ENCODE assay signal across 15 cellular contexts in genomic region chr12:121748218-121748570, GRCh38. TPM values are rescaled to one million over a fixed set of nuclear protein-coding genes. Genes with fewer than 3 reads are reported as not detected.
DNase-seq lines count a peak whose midpoint lies in the region; ATAC-seq, FAIRE-seq and TF ChIP-seq lines count a peak whose summit lies in the region.
"Had no signal": no experiment of that assay in that cellular context is flagged by ENCODE, and none has a peak within 500 bp of the region (broad histone marks: within the 10 kb centered on the region; RNA-seq: fewer than 3 reads in every experiment).

No MANE protein-coding gene starts in this region.

- no peak overlapping the region for H3K4me3 Mint-ChIP-seq in activated T-helper 2 cell treated with anti-CD3 and anti-CD28 coated beads, Interferon-gamma antibody, Interleukin-2, Interleukin-4, amounts not matched to agents 10 μg/mL and 5 μg/mL and 100 μg/mL, durations not matched to agents 14 hours and 24 hours and 36 hours (ENCODE audit: low read depth)
- H3K4me3 Mint-ChIP-seq: immature natural killer cell had no signal

- ATAC-seq in A549 (peak; percentile 72 to 73), left lobe of liver (peak; percentile 7), HG02852 (IDR thresholded peaks at IDR 0.05; ENCODE audit: unreplicated experiment) (no peak), HG02884 (IDR thresholded peaks at IDR 0.05; ENCODE audit: unreplicated experiment) (no peak), GM21360 (IDR thresholded peaks at IDR 0.05; ENCODE audit: unreplicated experiment) (no peak)

- TF ChIP-seq CTCF in A549 (IDR thresholded peaks at IDR 0.05) (no peak), HEK293 (tag by site-specific recombination; IDR thresholded peaks at IDR 0.05) (no peak)

- peaks cover 15% of the 10 kb centered on the region for H3K36me3 Mint-ChIP-seq in activated T-helper 2 cell treated with anti-CD3 and anti-CD28 coated beads, Interferon-gamma antibody, Interleukin-2, Interleukin-4, amounts not matched to agents 10 μg/mL and 5 μg/mL and 100 μg/mL, durations not matched to agents 14 hours and 24 hours and 36 hours (ENCODE audit: low read depth)

- H3K9me3 Mint-ChIP-seq in activated T-helper 2 cell treated with anti-CD3 and anti-CD28 coated beads, Interferon-gamma antibody, Interleukin-2, Interleukin-4, amounts not matched to agents 10 μg/mL and 5 μg/mL and 100 μg/mL, durations not matched to agents 14 hours and 24 hours and 36 hours: no peaks in the 10 kb centered on the region
- H3K9me3 Mint-ChIP-seq: immature natural killer cell had no signal

- H3K9me3 ChIP-seq in A549 (no peaks in the 10 kb centered on the region), HEK293 (ENCODE audit: control insufficient read depth, insufficient read depth, low read depth, low read length) (no peaks in the 10 kb centered on the region)
- H3K9me3 ChIP-seq: breast epithelium, esophagus squamous epithelium, MG63, neutrophil had no signal

- peak overlapping the region; percentile 87 to 88 for H3K27ac ChIP-seq in A549
- peak overlapping the region; percentile 4 for H3K27ac ChIP-seq in HEK293 (ENCODE audit: extremely low read depth, low read depth, low read length)
- H3K27ac ChIP-seq: neutrophil had no signal

- CTCF ChIA-PET in A549 (lab: Yijun Ruan, JAX): interaction anchor here (1.1 to 2.5 kb wide), 5 partner anchors 12 to 47 kb away, joined by 3 to 16 read pairs (median 4); partner anchors contain the start of gene RHOF
- CTCF ChIA-PET in HEK293 (lab: Yijun Ruan, JAX): interaction anchor here (0.7 to 1.5 kb wide), 3 partner anchors 25 to 306 kb away, joined by 4 to 5 read pairs (median 4); no protein-coding TSS in a partner anchor

- intact Hi-C loops in activated T-helper 2 cell treated with anti-CD3 and anti-CD28 coated beads, Interferon-gamma antibody, Interleukin-2, Interleukin-4, amounts not matched to agents 10 μg/mL and 5 μg/mL and 100 μg/mL, durations not matched to agents 14 hours and 24 hours and 36 hours (cut with micrococcal nuclease): no loop called here

- DNase-seq in A549 (ENCODE audit: low read depth in 1 of 2, low spot score in 1 of 2) (peak; percentile 64 to 92), left lobe of liver (ENCODE audit: low spot score) (no peak), HUDEP-2 (lab: John Stamatoyannopoulos, UW; ENCODE audit: unreplicated experiment in 76 of 76) (no peak)
- DNase-seq in activated T-helper 2 cell treated with anti-CD3 and anti-CD28 coated beads, Interferon-gamma antibody, Interleukin-2, Interleukin-4, amounts not matched to agents 10 μg/mL and 5 μg/mL and 100 μg/mL, durations not matched to agents 14 hours and 24 hours and 36 hours (ENCODE audit: low spot score): no peak
- DNase-seq: esophagus squamous epithelium; NCI-H774; stimulated activated CD4-positive, alpha-beta T cell treated with anti-CD3 and anti-CD28 coated beads, Interleukin-2, amount 100 ng/mL, for 24 hours had no signal

- no peaks in the 10 kb centered on the region for H3K27me3 Mint-ChIP-seq in activated T-helper 2 cell treated with anti-CD3 and anti-CD28 coated beads, Interferon-gamma antibody, Interleukin-2, Interleukin-4, amounts not matched to agents 10 μg/mL and 5 μg/mL and 100 μg/mL, durations not matched to agents 14 hours and 24 hours and 36 hours (ENCODE audit: low read depth)

- H3K4me3 ChIP-seq in A549 (peak overlapping the region; percentile 13; the same call in 2 of the 3 replicates), HEK293 (ENCODE audit: low read depth, low read length) (no peak overlapping the region)
- H3K4me3 ChIP-seq: breast epithelium, esophagus squamous epithelium, MG63 had no signal

- no peak for TF ChIP-seq POLR2A in A549 (IDR thresholded peaks at IDR 0.05; ENCODE audit: low read length)

- H3K4me1 ChIP-seq in A549 (peaks cover 27% of the 10 kb centered on the region), HEK293 (ENCODE audit: control insufficient read depth, insufficient read depth, low read length) (no peaks in the 10 kb centered on the region)
- H3K4me1 ChIP-seq: breast epithelium, esophagus squamous epithelium had no signal

- TF ChIP-seq EP300 in A549 (IDR thresholded peaks at IDR 0.05): no peak

- H3K27ac Mint-ChIP-seq in activated T-helper 2 cell treated with anti-CD3 and anti-CD28 coated beads, Interferon-gamma antibody, Interleukin-2, Interleukin-4, amounts not matched to agents 10 μg/mL and 5 μg/mL and 100 μg/mL, durations not matched to agents 14 hours and 24 hours and 36 hours: peak overlapping the region; percentile 22

- H3K36me3 ChIP-seq in HEK293 (ENCODE audit: control insufficient read depth in 2 of 2, insufficient read depth in 1 of 2, low read length in 2 of 2): peaks cover 8 to 26% of the 10 kb centered on the region in 2 experiments; a peak in 2 of 3 replicates
- H3K36me3 ChIP-seq: breast epithelium, MG63, neutrophil had no signal

- POLR2A ChIA-PET in A549 (lab: Yijun Ruan, JAX) (interaction anchor here (0.9 to 1.1 kb wide), 2 partner anchors 36 to 49 kb away, joined by 4 read pairs; partner anchors contain the start of gene TMEM120B), HEK293 (lab: Yijun Ruan, JAX) (interaction anchor here (0.6 to 1.7 kb wide), 5 partner anchors 17 to 100 kb away, joined by 3 to 6 read pairs (median 4); no protein-coding TSS in a partner anchor)

- H3K4me2 ChIP-seq in A549: peak overlapping the region; percentile 79

- peak; percentile 49 for FAIRE-seq in A549 (lab: Jason Lieb, UNC)

- TF ChIP-seq RAD21 in A549 (conservative IDR thresholded peaks at IDR 0.05 in 1 of 2, IDR thresholded peaks at IDR 0.05 in 1 of 2): no peak

- peaks cover 3% of the 10 kb centered on the region for H3K4me1 Mint-ChIP-seq in activated T-helper 2 cell treated with anti-CD3 and anti-CD28 coated beads, Interferon-gamma antibody, Interleukin-2, Interleukin-4, amounts not matched to agents 10 μg/mL and 5 μg/mL and 100 μg/mL, durations not matched to agents 14 hours and 24 hours and 36 hours (ENCODE audit: low read depth)

- 3% methylated on average over 13 of the region's 13 CpGs for WGBS in A549 (ENCODE audit: missing lambda C conversion rate)

TF ChIP-seq in A549, 52 proteins besides CTCF, POLR2A, EP300 and RAD21:
- TF ChIP-seq GATA3 (IDR thresholded peaks at IDR 0.05; ENCODE audit: borderline replicate concordance): no peak
- peak; percentile 36; the same call in 1 of the 2 replicates for TF ChIP-seq ZSCAN20 (CRISPR knock-in tag; IDR thresholded peaks at IDR 0.05)
- TF ChIP-seq MAZ (IDR thresholded peaks at IDR 0.05; ENCODE audit: borderline replicate concordance, low read depth, low read length): no peak
- TF ChIP-seq KDM1A (IDR thresholded peaks at IDR 0.05; ENCODE audit: low read depth): no peak

TF ChIP-seq in HEK293, 187 proteins besides CTCF, POLR2A, EP300 and RAD21 (continues in another document):
- TF ChIP-seq ZNF10 (tag by site-specific recombination; IDR thresholded peaks at IDR 0.05) (no peak), ZFHX2 (tag by site-specific recombination; conservative IDR thresholded peaks at IDR 0.05) (peak; percentile 24; the same call in 1 of the 2 replicates), ZNF610 (tag by site-specific recombination; IDR thresholded peaks at IDR 0.05; ENCODE audit: borderline replicate concordance) (peak; percentile 63; the same call in 1 of the 2 replicates), ZNF777 (tag by site-specific recombination; IDR thresholded peaks at IDR 0.05; ENCODE audit: borderline replicate concordance) (no peak)

RNA-seq across cellular contexts. Expression of gene TMEM120B, which starts 35.6 kb away (rescaled TPM):
- polyA plus RNA-seq in A549 (2011; rRNA removed) (13.2 and 18.2 TPM in 2 replicates), A549 (2017; fragmentation: RNase III; extraction: RNeasy Plus Mini Kit Qiagen cat#74134 plus additional on column Dnase treatment) (10.2 to 10.6 TPM (median 10.2 TPM) in 3 replicates)
- polyA plus RNA-seq in A549 (2012; cell fraction: cytosol; rRNA removed): 19.7 and 26.1 TPM in 2 replicates
- polyA plus RNA-seq in A549 (2012; cell fraction: nucleus; rRNA removed): 96.3 and 97.9 TPM in 2 replicates
- polyA minus RNA-seq in A549 (2011; rRNA and poly(A)+ RNA removed): 30.9 and 31.1 TPM in 2 replicates
- 14.1 and 14.2 TPM in 2 replicates for total RNA-seq in activated T-helper 2 cell treated with anti-CD3 and anti-CD28 coated beads, Interferon-gamma antibody, Interleukin-2, Interleukin-4, amounts not matched to agents 10 μg/mL and 5 μg/mL and 100 μg/mL, durations not matched to agents 14 hours and 24 hours and 36 hours
- 5.6 TPM for total RNA-seq in left lobe of liver

RNA-seq across cellular contexts. Expression of gene RHOF, which starts 45.3 kb away (rescaled TPM):
- 47.1 and 48.0 TPM in 2 replicates for polyA plus RNA-seq in A549 (2011; rRNA removed)
- polyA plus RNA-seq in A549 (2012; cell fraction: cytosol; rRNA removed): 84.7 and 94.6 TPM in 2 replicates
- 108 and 113 TPM in 2 replicates for polyA plus RNA-seq in A549 (2012; cell fraction: nucleus; rRNA removed)
- 48.6 to 52.3 TPM (median 51.8 TPM) in 3 replicates for polyA plus RNA-seq in A549 (2017; fragmentation: RNase III; extraction: RNeasy Plus Mini Kit Qiagen cat#74134 plus additional on column Dnase treatment)
- 88.9 and 139 TPM in 2 replicates for polyA minus RNA-seq in A549 (2011; rRNA and poly(A)+ RNA removed)
- total RNA-seq in activated T-helper 2 cell treated with anti-CD3 and anti-CD28 coated beads, Interferon-gamma antibody, Interleukin-2, Interleukin-4, amounts not matched to agents 10 μg/mL and 5 μg/mL and 100 μg/mL, durations not matched to agents 14 hours and 24 hours and 36 hours: 115 and 119 TPM in 2 replicates
- 7.9 TPM for total RNA-seq in left lobe of liver

RNA-seq across cellular contexts. Expression of gene SETD1B, which starts 55.6 kb away (rescaled TPM):
- 1.1 and 2.1 TPM in 2 replicates for polyA plus RNA-seq in A549 (2011; rRNA removed)
- polyA plus RNA-seq in A549 (2012; cell fraction: cytosol; rRNA removed): 2.2 and 3.1 TPM in 2 replicates
- polyA plus RNA-seq in A549 (2012; cell fraction: nucleus; rRNA removed): 6.5 and 9.1 TPM in 2 replicates
- 7.4 to 8.6 TPM (median 8.0 TPM) in 3 replicates for polyA plus RNA-seq in A549 (2017; fragmentation: RNase III; extraction: RNeasy Plus Mini Kit Qiagen cat#74134 plus additional on column Dnase treatment)
- polyA minus RNA-seq in A549 (2011; rRNA and poly(A)+ RNA removed): 2.6 and 4.2 TPM in 2 replicates
- 23.3 and 24.0 TPM in 2 replicates for total RNA-seq in activated T-helper 2 cell treated with anti-CD3 and anti-CD28 coated beads, Interferon-gamma antibody, Interleukin-2, Interleukin-4, amounts not matched to agents 10 μg/mL and 5 μg/mL and 100 μg/mL, durations not matched to agents 14 hours and 24 hours and 36 hours
- 12.8 TPM for total RNA-seq in left lobe of liver

Comparison
In these comparisons a context has a peak if more than half of its experiments do, and no peak if none do; other contexts are left out.
1. ATAC-seq: peak in A549 (2 of 2) and left lobe of liver (single experiment); none in HG02852 (single experiment), HG02884 (single experiment) and GM21360 (single experiment).
2. DNase-seq: peak in A549 (2 of 2); none in activated T-helper 2 cell treated with anti-CD3 and anti-CD28 coated beads, Interferon-gamma antibody, Interleukin-2, Interleukin-4, amounts not matched to agents 10 μg/mL and 5 μg/mL and 100 μg/mL, durations not matched to agents 14 hours and 24 hours and 36 hours (single experiment), left lobe of liver (single experiment) and HUDEP-2 (0 of 76).
3. RNA of gene RHOF, which starts 45.3 kb away (total RNA-seq): 115 to 119 TPM in activated T-helper 2 cell treated with anti-CD3 and anti-CD28 coated beads, Interferon-gamma antibody, Interleukin-2, Interleukin-4, amounts not matched to agents 10 μg/mL and 5 μg/mL and 100 μg/mL, durations not matched to agents 14 hours and 24 hours and 36 hours; 7.9 TPM in left lobe of liver (single experiment); every median in the first group is over 10 times any median in the second.